Comparison of ENCODE assay signal across 8 cellular contexts in the genomic region with DNA sequence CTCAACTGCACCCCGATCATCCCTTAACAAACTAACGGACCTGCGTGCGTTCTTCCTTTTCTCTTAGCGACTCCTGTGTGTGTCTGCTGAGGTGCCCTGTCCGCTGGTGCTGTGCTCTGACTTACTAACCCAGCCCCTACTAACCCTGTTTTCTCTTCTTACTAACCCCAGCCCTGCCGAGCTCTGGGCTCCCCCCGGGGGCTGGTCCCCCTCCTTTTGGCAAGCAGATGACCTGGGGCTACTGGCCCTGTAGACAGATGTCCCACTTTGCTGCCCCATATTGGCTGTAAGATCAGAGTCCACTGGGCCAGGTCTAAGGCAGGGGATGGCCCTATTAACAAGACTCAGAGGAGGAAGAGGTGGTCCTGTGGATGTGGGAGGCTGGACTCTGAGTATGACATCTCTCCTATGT. TPM values are rescaled to one million over a fixed set of nuclear protein-coding genes. Genes with fewer than 3 reads are reported as not detected.
A peak's percentile ranks its signal among the peaks of the same experiment; 100 is the strongest.
DNase-seq lines count a peak whose midpoint lies in the region; ATAC-seq and TF ChIP-seq lines count a peak whose summit lies in the region.

No MANE protein-coding gene starts in this region.

- H3K9me3 ChIP-seq in left lung = no peaks in the 10 kb centered on the region
- H3K9me3 ChIP-seq in transverse colon = no peaks in the 10 kb centered on the region

- no peaks in the 10 kb centered on the region for H3K9me3 Mint-ChIP-seq in activated naive CD8-positive, alpha-beta T cell treated with anti-CD3 and anti-CD28 coated beads for 36 hours

- H3K27me3 ChIP-seq in left lung (no peaks in the 10 kb centered on the region), transverse colon (no peaks in the 10 kb centered on the region)

- H3K27me3 Mint-ChIP-seq in activated naive CD8-positive, alpha-beta T cell treated with anti-CD3 and anti-CD28 coated beads for 36 hours = no peaks in the 10 kb centered on the region

- WGBS in transverse colon (ENCODE audit: low coverage in 1 of 2), 2 donors = 74 to 93% methylated on average over 8 of the region's 8 CpGs

- peaks cover 56% of the 10 kb centered on the region for H3K4me1 Mint-ChIP-seq in activated naive CD8-positive, alpha-beta T cell treated with anti-CD3 and anti-CD28 coated beads for 36 hours

- TF ChIP-seq CTCF in left lung (IDR thresholded peaks at IDR 0.05) = no peak
- TF ChIP-seq CTCF in transverse colon (IDR thresholded peaks at IDR 0.05) = no peak

- in situ Hi-C loops in transverse colon (cut with MboI; ENCODE audit: low pct_ligation_motif_present in 1 of 4, low pct_unique_long_range_greater_than_20kb in 1 of 4, low sequenced_read_pairs in 3 of 4) = no loop called here

- H3K27ac ChIP-seq in left lung = peak overlapping the region; percentile 94 to 100
- H3K27ac ChIP-seq in transverse colon = peak overlapping the region; percentile 92 to 97 (median 96)

- DNase-seq in activated naive CD8-positive, alpha-beta T cell treated with anti-CD3 and anti-CD28 coated beads for 36 hours = no peak
- DNase-seq in left lung (no peak), transverse colon (peak; percentile 21), epidermal melanocyte (ENCODE audit: insufficient read length, low spot score) (no peak), NCI-H1930 (lab: John Stamatoyannopoulos, UW) (no peak)
- no peak for DNase-seq in stimulated activated CD4-positive, alpha-beta T cell treated with anti-CD3 and anti-CD28 coated beads, Interleukin-4, amount 100 ng/mL, for 1 hour

- peak overlapping the region; percentile 95 for H3K27ac Mint-ChIP-seq in activated naive CD8-positive, alpha-beta T cell treated with anti-CD3 and anti-CD28 coated beads for 36 hours

- no peaks in the 10 kb centered on the region for H3K36me3 ChIP-seq in left lung
- no peaks in the 10 kb centered on the region for H3K36me3 ChIP-seq in transverse colon

- peak overlapping the region; percentile 91 for H3K4me3 Mint-ChIP-seq in activated naive CD8-positive, alpha-beta T cell treated with anti-CD3 and anti-CD28 coated beads for 36 hours

- ATAC-seq in GM19372 (IDR thresholded peaks at IDR 0.05; ENCODE audit: low read depth, unreplicated experiment) (peak; percentile 5), HG03378 (IDR thresholded peaks at IDR 0.05; ENCODE audit: unreplicated experiment) (peak; percentile 12), left lung (no peak)

- TF ChIP-seq POLR2A in transverse colon (IDR thresholded peaks at IDR 0.05) = no peak

- H3K36me3 Mint-ChIP-seq in activated naive CD8-positive, alpha-beta T cell treated with anti-CD3 and anti-CD28 coated beads for 36 hours = peaks cover 13% of the 10 kb centered on the region

- peaks cover 0 to 61% of the 10 kb centered on the region in 2 donors for H3K4me1 ChIP-seq in left lung
- peaks cover 9 to 30% (median 23%) of the 10 kb centered on the region in 4 donors for H3K4me1 ChIP-seq in transverse colon

- intact Hi-C loops in left lung (cut with DNase I) = no loop called here
- intact Hi-C loops in transverse colon (cut with DNase I; ENCODE audit: low total_unique reads) = no loop called here

- TF ChIP-seq EP300 in transverse colon (IDR thresholded peaks at IDR 0.05; ENCODE audit: low read depth) = no peak

- H3K4me3 ChIP-seq in left lung = peak overlapping the region; percentile 57 to 80
- peak overlapping the region in 3 of 4 donors; percentile 58 to 86 (median 70) for H3K4me3 ChIP-seq in transverse colon

RNA-seq across cellular contexts. Expression of gene MIAT, which starts 14.7 kb away (rescaled TPM):
- total RNA-seq in activated naive CD8-positive, alpha-beta T cell treated with anti-CD3 and anti-CD28 coated beads for 36 hours = 1 to 10 TPM; 5.1 to 5.9 TPM
- 10 to 100 TPM in 1 of 2 donors, 1 to 10 TPM in 1; 1.7 to 11.2 TPM for total RNA-seq in left lung
- total RNA-seq in transverse colon = 10 to 100 TPM in 1 of 4 donors, 1 to 10 TPM in 2, under 1 TPM in 1; 1.00 to 17.1 (median 3.0) TPM

RNA-seq across cellular contexts. Expression of gene CRYBA4, which starts 50.3 kb away (rescaled TPM):
- not detected for total RNA-seq in activated naive CD8-positive, alpha-beta T cell treated with anti-CD3 and anti-CD28 coated beads for 36 hours
- total RNA-seq in left lung (not detected), transverse colon (not detected)

RNA-seq across cellular contexts. Expression of gene CRYBB1, which starts 54.2 kb away (rescaled TPM):
- not detected for total RNA-seq in activated naive CD8-positive, alpha-beta T cell treated with anti-CD3 and anti-CD28 coated beads for 36 hours
- total RNA-seq in left lung (1 to 10 TPM; 1.0 to 1.3 TPM), transverse colon (1 to 10 TPM in 2 of 4 donors, not detected in 2; 1.1 to 6.4 TPM)
